ENCODE assay signal across 18 cellular contexts in genomic region chr1:236514703-236515442, GRCh38. TPM values are rescaled to one million over a fixed set of nuclear protein-coding genes. Genes with fewer than 3 reads are reported as not detected.
DNase-seq lines count a peak whose midpoint lies in the region; ATAC-seq and TF ChIP-seq lines count a peak whose summit lies in the region.
"Had no signal": no experiment of that assay in that cellular context is flagged by ENCODE, and none has a peak within 500 bp of the region (broad histone marks: within the 10 kb centered on the region; RNA-seq: fewer than 3 reads in every experiment).

No MANE protein-coding gene starts in this region.

- H3K36me3 ChIP-seq in CD8-positive, alpha-beta T cell (ENCODE audit: insufficient read depth, low read length), result no peaks in the 10 kb centered on the region
- H3K36me3 ChIP-seq: gastrocnemius medialis had no signal

- ATAC-seq in left colon (peak; percentile 12), WTC11 (no peak), HG03457 (IDR thresholded peaks at IDR 0.05; ENCODE audit: unreplicated experiment) (no peak)
- ATAC-seq in CD8-positive, alpha-beta T cell, result no peak
- ATAC-seq: gastrocnemius medialis; Right ventricle myocardium inferior; stimulated activated naive CD8-positive, alpha-beta T cell treated with anti-CD3 and anti-CD28 coated beads, Interleukin-15, Interleukin-2, amounts not matched to agents 100 U/mL and 50 U/mL, for 24 hours had no signal

- DNase-seq in COR-L47 (lab: John Stamatoyannopoulos, UW) (peak; percentile 44), NCI-H146 treated with DMSO at 0.1 percent for 48 hours (lab: John Stamatoyannopoulos, UW; ENCODE audit: unreplicated experiment) (peak; percentile 68), NCI-H748 treated with DMSO at 0.1 percent for 48 hours (lab: John Stamatoyannopoulos, UW) (peak; percentile 40), left colon (no peak), G401 (ENCODE audit: low spot score) (no peak), WTC11 (ENCODE audit: low spot score) (no peak)
- no peak for DNase-seq in CD8-positive, alpha-beta T cell
- DNase-seq: activated CD4-positive, alpha-beta T cell treated with anti-CD3 and anti-CD28 coated beads, Interleukin-2, amount 50 U/mL, for 4 hours; amniotic stem cell; gastrocnemius medialis; HFFc6; immature natural killer cell; NCI-H82; occipital lobe; stimulated activated naive CD8-positive, alpha-beta T cell treated with anti-CD3 and anti-CD28 coated beads, Interleukin-15, Interleukin-2, amounts not matched to agents 100 U/mL and 50 U/mL, for 24 hours had no signal

- H3K9me3 ChIP-seq in CD8-positive, alpha-beta T cell (ENCODE audit: low read length), result no peaks in the 10 kb centered on the region
- H3K9me3 ChIP-seq: gastrocnemius medialis had no signal

- H3K27ac Mint-ChIP-seq in WTC11, result no peak overlapping the region
- no peak overlapping the region for H3K27ac Mint-ChIP-seq in CD8-positive, alpha-beta T cell
- H3K27ac Mint-ChIP-seq: HFFc6 had no signal

- H3K36me3 Mint-ChIP-seq in WTC11, result no peaks in the 10 kb centered on the region
- no peaks in the 10 kb centered on the region for H3K36me3 Mint-ChIP-seq in CD8-positive, alpha-beta T cell
- H3K36me3 Mint-ChIP-seq: immature natural killer cell had no signal

- H3K27me3 ChIP-seq in CD8-positive, alpha-beta T cell (ENCODE audit: insufficient read depth, low read length), result no peaks in the 10 kb centered on the region
- H3K27me3 ChIP-seq: gastrocnemius medialis had no signal

- no peak overlapping the region for H3K4me3 Mint-ChIP-seq in WTC11
- H3K4me3 Mint-ChIP-seq in CD8-positive, alpha-beta T cell, result no peak overlapping the region
- H3K4me3 Mint-ChIP-seq: HFFc6, immature natural killer cell had no signal

- in situ Hi-C loops in G401 (cut with HindIII; ENCODE audit: low sequenced_read_pairs), result no loop called here

- intact Hi-C loops in left colon (cut with DNase I, micrococcal nuclease), result no loop called here
- intact Hi-C loops in CD8-positive, alpha-beta T cell (cut with DNase I, micrococcal nuclease), result no loop called here

- H3K4me1 ChIP-seq in CD8-positive, alpha-beta T cell (ENCODE audit: insufficient read depth, low read length), result peaks cover 4% of the 10 kb centered on the region
- H3K4me1 ChIP-seq: gastrocnemius medialis had no signal

- no peaks in the 10 kb centered on the region for H3K27me3 Mint-ChIP-seq in WTC11 (ENCODE audit: low read depth)
- H3K27me3 Mint-ChIP-seq in CD8-positive, alpha-beta T cell (ENCODE audit: low read depth), result peaks cover 3% of the 10 kb centered on the region

- no peak overlapping the region for H3K27ac ChIP-seq in CD8-positive, alpha-beta T cell (ENCODE audit: low read depth, low read length)
- H3K27ac ChIP-seq: gastrocnemius medialis had no signal

- CTCF ChIA-PET in WTC11 (lab: Charles Lee), result interaction anchor here (0.6 to 1.6 kb wide), 2 partner anchors 12 to 159 kb away, joined by 3 to 4 read pairs; no protein-coding TSS in a partner anchor
- CTCF ChIA-PET in CD8-positive, alpha-beta T cell (lab: Charles Lee), result no interaction called here

- no peak overlapping the region for H3K4me3 ChIP-seq in CD8-positive, alpha-beta T cell (ENCODE audit: low read depth, low read length)
- H3K4me3 ChIP-seq: gastrocnemius medialis, skin epidermis had no signal

- peaks cover 18% of the 10 kb centered on the region for H3K4me1 Mint-ChIP-seq in WTC11
- peaks cover 17% of the 10 kb centered on the region for H3K4me1 Mint-ChIP-seq in CD8-positive, alpha-beta T cell (ENCODE audit: low read depth)

- no peaks in the 10 kb centered on the region for H3K9me3 Mint-ChIP-seq in WTC11
- H3K9me3 Mint-ChIP-seq in CD8-positive, alpha-beta T cell, result no peaks in the 10 kb centered on the region
- H3K9me3 Mint-ChIP-seq: HFFc6, immature natural killer cell had no signal

- TF ChIP-seq CTCF in WTC11 (IDR thresholded peaks at IDR 0.05), result no peak
- TF ChIP-seq CTCF in CD8-positive, alpha-beta T cell (IDR thresholded peaks at IDR 0.05), result no peak

- POLR2A ChIA-PET in WTC11 (lab: Charles Lee), result no interaction called here
- POLR2A ChIA-PET in CD8-positive, alpha-beta T cell (lab: Charles Lee), result no interaction called here

TF ChIP-seq in WTC11, 78 proteins besides CTCF, POLR2A, EP300 and RAD21:
- TF ChIP-seq IRF1 (CRISPR knock-in tag; IDR thresholded peaks at IDR 0.05) (no peak), TEAD1 (CRISPR knock-in tag; IDR thresholded peaks at IDR 0.05) (no peak), CREM (CRISPR knock-in tag; IDR thresholded peaks at IDR 0.05) (no peak), ZBTB21 (CRISPR knock-in tag; IDR thresholded peaks at IDR 0.05; ENCODE audit: borderline replicate concordance) (no peak), NR2C2 (CRISPR knock-in tag; IDR thresholded peaks at IDR 0.05) (no peak), NFE2L1 (CRISPR knock-in tag; IDR thresholded peaks at IDR 0.05) (no peak), ETV6 (CRISPR knock-in tag; IDR thresholded peaks at IDR 0.05) (no peak), ZNF423 (CRISPR knock-in tag; IDR thresholded peaks at IDR 0.05) (no peak), ESRRA (CRISPR knock-in tag; IDR thresholded peaks at IDR 0.05; ENCODE audit: borderline replicate concordance) (no peak)
- TF ChIP-seq, protein P1, sequence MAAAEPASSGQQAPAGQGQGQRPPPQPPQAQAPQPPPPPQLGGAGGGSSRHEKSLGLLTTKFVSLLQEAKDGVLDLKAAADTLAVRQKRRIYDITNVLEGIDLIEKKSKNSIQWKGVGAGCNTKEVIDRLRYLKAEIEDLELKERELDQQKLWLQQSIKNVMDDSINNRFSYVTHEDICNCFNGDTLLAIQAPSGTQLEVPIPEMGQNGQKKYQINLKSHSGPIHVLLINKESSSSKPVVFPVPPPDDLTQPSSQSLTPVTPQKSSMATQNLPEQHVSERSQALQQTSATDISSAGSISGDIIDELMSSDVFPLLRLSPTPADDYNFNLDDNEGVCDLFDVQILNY (CRISPR knock-in tag; IDR thresholded peaks at IDR 0.05), result no peak

RNA-seq across cellular contexts. Expression of gene LGALS8, which starts 8.9 kb away (rescaled TPM):
- total RNA-seq in left colon, result 10 to 100 TPM; 39.2 to 42.0 TPM
- 26.2 and 32.0 TPM in 2 replicates for total RNA-seq in G401 (2014; rRNA removed; shearing (Covaris generic))
- total RNA-seq in WTC11 (2021), result 8.6 to 10.3 TPM (median 10.1 TPM) in 3 replicates
- total RNA-seq in CD8-positive, alpha-beta T cell, result 100 to 1,000 TPM; 118 to 125 TPM

Comparison
In these comparisons a context has a peak if more than half of its experiments do, and no peak if none do; other contexts are left out.
1. DNase-seq: peak in COR-L47 (single experiment), NCI-H146 treated with DMSO at 0.1 percent for 48 hours (single experiment) and NCI-H748 treated with DMSO at 0.1 percent for 48 hours (single experiment); none in left colon (0 of 2), G401 (single experiment), WTC11 (single experiment) and CD8-positive, alpha-beta T cell (0 of 7).